Comparison of ENCODE assay signal across 2 cellular contexts in the genomic region with DNA sequence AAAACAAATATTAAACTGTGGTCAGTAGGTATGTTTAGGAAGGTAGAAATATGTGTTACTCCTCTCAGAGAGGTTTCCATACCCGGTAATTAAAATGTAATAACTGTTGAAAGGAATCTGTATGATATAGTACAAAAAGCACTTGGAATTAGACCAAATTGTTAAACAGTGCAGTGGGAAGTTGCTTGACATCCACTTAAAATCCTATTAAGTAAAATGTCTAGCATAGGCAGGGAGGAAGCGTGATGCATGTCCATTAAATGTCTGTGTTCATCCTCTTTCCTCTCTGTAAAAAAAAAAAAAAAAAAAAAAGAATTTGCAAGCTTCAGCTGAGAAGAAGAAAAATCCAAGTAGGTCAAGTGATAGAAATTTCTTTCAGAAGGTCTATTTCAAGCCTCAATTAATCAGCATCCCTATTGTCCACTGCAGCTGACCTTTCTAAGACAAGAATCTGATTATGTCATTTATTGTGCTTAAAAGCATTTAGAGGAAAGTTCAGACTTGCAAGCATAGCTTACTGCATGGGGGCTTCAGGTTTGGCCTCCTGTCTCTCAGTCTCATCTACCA.
TF ChIP-seq lines count a peak whose summit lies in the region.

No MANE protein-coding gene starts in this region.

TF ChIP-seq in SK-N-SH treated with all-trans-retinoic acid at 6 μM for 48 hours, 23 proteins besides CTCF, POLR2A, EP300 and RAD21 (continued from another document):
- TF ChIP-seq, protein P1, sequence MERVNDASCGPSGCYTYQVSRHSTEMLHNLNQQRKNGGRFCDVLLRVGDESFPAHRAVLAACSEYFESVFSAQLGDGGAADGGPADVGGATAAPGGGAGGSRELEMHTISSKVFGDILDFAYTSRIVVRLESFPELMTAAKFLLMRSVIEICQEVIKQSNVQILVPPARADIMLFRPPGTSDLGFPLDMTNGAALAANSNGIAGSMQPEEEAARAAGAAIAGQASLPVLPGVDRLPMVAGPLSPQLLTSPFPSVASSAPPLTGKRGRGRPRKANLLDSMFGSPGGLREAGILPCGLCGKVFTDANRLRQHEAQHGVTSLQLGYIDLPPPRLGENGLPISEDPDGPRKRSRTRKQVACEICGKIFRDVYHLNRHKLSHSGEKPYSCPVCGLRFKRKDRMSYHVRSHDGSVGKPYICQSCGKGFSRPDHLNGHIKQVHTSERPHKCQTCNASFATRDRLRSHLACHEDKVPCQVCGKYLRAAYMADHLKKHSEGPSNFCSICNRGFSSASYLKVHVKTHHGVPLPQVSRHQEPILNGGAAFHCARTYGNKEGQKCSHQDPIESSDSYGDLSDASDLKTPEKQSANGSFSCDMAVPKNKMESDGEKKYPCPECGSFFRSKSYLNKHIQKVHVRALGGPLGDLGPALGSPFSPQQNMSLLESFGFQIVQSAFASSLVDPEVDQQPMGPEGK (CRISPR knock-in tag; IDR thresholded peaks at IDR 0.05; ENCODE audit: borderline replicate concordance), result no peak
- TF ChIP-seq OSR1 (CRISPR knock-in tag; IDR thresholded peaks at IDR 0.05), result no peak
- no peak for TF ChIP-seq ZNF565 (CRISPR knock-in tag; conservative IDR thresholded peaks at IDR 0.05; ENCODE audit: low read depth)
- TF ChIP-seq ZNF8 (CRISPR knock-in tag; IDR thresholded peaks at IDR 0.05), result no peak

TF ChIP-seq in SK-N-SH, 30 proteins besides CTCF, POLR2A, EP300 and RAD21 (continued from another document):
- TF ChIP-seq, protein P2, sequence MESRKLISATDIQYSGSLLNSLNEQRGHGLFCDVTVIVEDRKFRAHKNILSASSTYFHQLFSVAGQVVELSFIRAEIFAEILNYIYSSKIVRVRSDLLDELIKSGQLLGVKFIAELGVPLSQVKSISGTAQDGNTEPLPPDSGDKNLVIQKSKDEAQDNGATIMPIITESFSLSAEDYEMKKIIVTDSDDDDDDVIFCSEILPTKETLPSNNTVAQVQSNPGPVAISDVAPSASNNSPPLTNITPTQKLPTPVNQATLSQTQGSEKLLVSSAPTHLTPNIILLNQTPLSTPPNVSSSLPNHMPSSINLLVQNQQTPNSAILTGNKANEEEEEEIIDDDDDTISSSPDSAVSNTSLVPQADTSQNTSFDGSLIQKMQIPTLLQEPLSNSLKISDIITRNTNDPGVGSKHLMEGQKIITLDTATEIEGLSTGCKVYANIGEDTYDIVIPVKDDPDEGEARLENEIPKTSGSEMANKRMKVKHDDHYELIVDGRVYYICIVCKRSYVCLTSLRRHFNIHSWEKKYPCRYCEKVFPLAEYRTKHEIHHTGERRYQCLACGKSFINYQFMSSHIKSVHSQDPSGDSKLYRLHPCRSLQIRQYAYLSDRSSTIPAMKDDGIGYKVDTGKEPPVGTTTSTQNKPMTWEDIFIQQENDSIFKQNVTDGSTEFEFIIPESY (IDR thresholded peaks at IDR 0.05; ENCODE audit: borderline replicate concordance, low read depth), result no peak
- TF ChIP-seq JUND (IDR thresholded peaks at IDR 0.05), result no peak
- no peak for TF ChIP-seq SMC3 (IDR thresholded peaks at IDR 0.05; ENCODE audit: low read depth, low read length)
- TF ChIP-seq, protein P3, sequence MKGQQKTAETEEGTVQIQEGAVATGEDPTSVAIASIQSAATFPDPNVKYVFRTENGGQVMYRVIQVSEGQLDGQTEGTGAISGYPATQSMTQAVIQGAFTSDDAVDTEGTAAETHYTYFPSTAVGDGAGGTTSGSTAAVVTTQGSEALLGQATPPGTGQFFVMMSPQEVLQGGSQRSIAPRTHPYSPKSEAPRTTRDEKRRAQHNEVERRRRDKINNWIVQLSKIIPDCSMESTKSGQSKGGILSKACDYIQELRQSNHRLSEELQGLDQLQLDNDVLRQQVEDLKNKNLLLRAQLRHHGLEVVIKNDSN (IDR thresholded peaks at IDR 0.05; ENCODE audit: borderline replicate concordance, low read depth), result no peak
- TF ChIP-seq GATA2 (CRISPR knock-in tag; IDR thresholded peaks at IDR 0.05), result no peak
- TF ChIP-seq FOXJ3 (CRISPR knock-in tag; IDR thresholded peaks at IDR 0.05), result no peak
TF ChIP-seq in SK-N-SH: peak in this region for 0.
